ENCODE assay signal across 8 cellular contexts in genomic region chr2:27427863-27428212, GRCh38. TPM values are rescaled to one million over a fixed set of nuclear protein-coding genes. Genes with fewer than 3 reads are reported as not detected.
DNase-seq lines count a peak whose midpoint lies in the region; ATAC-seq, FAIRE-seq and TF ChIP-seq lines count a peak whose summit lies in the region.

No MANE protein-coding gene starts in this region.

- no peaks in the 10 kb centered on the region for H3K9me3 Mint-ChIP-seq in activated naive CD4-positive, alpha-beta T cell treated with anti-CD3 and anti-CD28 coated beads, Interleukin-2, amount 10 ng/mL, durations not matched to agents 7 days and 5 days
- no peaks in the 10 kb centered on the region for H3K9me3 Mint-ChIP-seq in astrocyte (ENCODE audit: unreplicated experiment)

- peak overlapping the region; percentile 86 for H2AFZ ChIP-seq in astrocyte (ENCODE audit: low read depth, low read length)

- TF ChIP-seq CTCF in astrocyte (IDR thresholded peaks at IDR 0.05; ENCODE audit: insufficient read depth, low read depth, low read length) (no peak), lung (IDR thresholded peaks at IDR 0.05; ENCODE audit: control extremely low read depth, extremely low read depth) (no peak), upper lobe of right lung (IDR thresholded peaks at IDR 0.05) (no peak)

- H3K27me3 ChIP-seq in astrocyte (ENCODE audit: insufficient read depth, low read length) = no peaks in the 10 kb centered on the region
- H3K27me3 ChIP-seq in lung (ENCODE audit: control insufficient read depth, insufficient read depth) = no peaks in the 10 kb centered on the region
- no peaks in the 10 kb centered on the region for H3K27me3 ChIP-seq in upper lobe of right lung

- H3K36me3 ChIP-seq in astrocyte (ENCODE audit: insufficient read depth, low read length) = no peaks in the 10 kb centered on the region
- H3K36me3 ChIP-seq in lung (ENCODE audit: control insufficient read depth in 2 of 2, insufficient read depth in 2 of 2, low read length in 2 of 2) = no peaks in the 10 kb centered on the region
- H3K36me3 ChIP-seq in upper lobe of right lung = peaks cover 2% of the 10 kb centered on the region

- H3K4me3 ChIP-seq in astrocyte (ENCODE audit: insufficient read depth, low read depth, low read length) (peak overlapping the region; percentile 91), lung (peak overlapping the region; percentile 91), upper lobe of right lung (peak overlapping the region; percentile 96)

- no peaks in the 10 kb centered on the region for H3K9me3 ChIP-seq in astrocyte (ENCODE audit: insufficient read depth, low read depth, low read length)
- no peaks in the 10 kb centered on the region for H3K9me3 ChIP-seq in lung (ENCODE audit: control insufficient read depth in 2 of 2, insufficient read depth in 1 of 2, low read length in 1 of 2)
- no peaks in the 10 kb centered on the region for H3K9me3 ChIP-seq in upper lobe of right lung

- H3K4me1 ChIP-seq in astrocyte (ENCODE audit: insufficient read depth, low read length) (peaks cover 18% of the 10 kb centered on the region), lung (ENCODE audit: control insufficient read depth in 2 of 2, insufficient read depth in 2 of 2, low read length in 2 of 2) (peaks cover 2 to 7% of the 10 kb centered on the region in 2 donors), upper lobe of right lung (peaks cover 33% of the 10 kb centered on the region)

- H3K27ac ChIP-seq in astrocyte (ENCODE audit: low read depth, low read length) = peak overlapping the region; percentile 93
- H3K27ac ChIP-seq in lung (ENCODE audit: low read depth in 1 of 2, low read length in 1 of 2) = peak overlapping the region; percentile 99 to 100
- peak overlapping the region; percentile 98 for H3K27ac ChIP-seq in upper lobe of right lung

- intact Hi-C loops in upper lobe of right lung (cut with DNase I) = no loop called here

- no peak for FAIRE-seq in astrocyte (lab: Jason Lieb, UNC)

- H3K27ac Mint-ChIP-seq in activated naive CD4-positive, alpha-beta T cell treated with anti-CD3 and anti-CD28 coated beads, Interleukin-2, amount 10 ng/mL, durations not matched to agents 7 days and 5 days = peak overlapping the region; percentile 98
- peak overlapping the region; percentile 86 for H3K27ac Mint-ChIP-seq in astrocyte (ENCODE audit: unreplicated experiment)

- peaks cover 34% of the 10 kb centered on the region for H3K4me1 Mint-ChIP-seq in activated naive CD4-positive, alpha-beta T cell treated with anti-CD3 and anti-CD28 coated beads, Interleukin-2, amount 10 ng/mL, durations not matched to agents 7 days and 5 days
- H3K4me1 Mint-ChIP-seq in astrocyte (ENCODE audit: low read depth, unreplicated experiment) = peaks cover 12% of the 10 kb centered on the region

- peak overlapping the region; percentile 98 for H3K4me3 Mint-ChIP-seq in activated naive CD4-positive, alpha-beta T cell treated with anti-CD3 and anti-CD28 coated beads, Interleukin-2, amount 10 ng/mL, durations not matched to agents 7 days and 5 days
- H3K4me3 Mint-ChIP-seq in astrocyte (ENCODE audit: unreplicated experiment) = peak overlapping the region; percentile 92

- WGBS in lung, 2 donors = 14 to 15% methylated on average over 7 of the region's 7 CpGs

- peaks cover 38% of the 10 kb centered on the region for H4K20me1 ChIP-seq in astrocyte (ENCODE audit: insufficient read depth, low read length)

- peak overlapping the region; percentile 98 for H3K9ac ChIP-seq in astrocyte (ENCODE audit: low read length)

- peaks cover 9% of the 10 kb centered on the region for H3K27me3 Mint-ChIP-seq in activated naive CD4-positive, alpha-beta T cell treated with anti-CD3 and anti-CD28 coated beads, Interleukin-2, amount 10 ng/mL, durations not matched to agents 7 days and 5 days
- no peaks in the 10 kb centered on the region for H3K27me3 Mint-ChIP-seq in astrocyte (ENCODE audit: low read depth, unreplicated experiment)

- ATAC-seq in lung (ENCODE audit: insufficient read depth, low FRiP score) (no peak), upper lobe of right lung (no peak), HG03342 (IDR thresholded peaks at IDR 0.05; ENCODE audit: unreplicated experiment) (no peak)

- CTCF ChIA-PET in activated naive CD4-positive, alpha-beta T cell treated with anti-CD3 and anti-CD28 coated beads, Interleukin-2, amount 10 ng/mL, durations not matched to agents 7 days and 5 days (lab: Charles Lee) = no interaction called here

- DNase-seq in activated naive CD4-positive, alpha-beta T cell treated with anti-CD3 and anti-CD28 coated beads, Interleukin-2, amount 10 ng/mL, durations not matched to agents 7 days and 5 days = no peak
- DNase-seq in activated naive CD4-positive, alpha-beta T cell (lab: John Stamatoyannopoulos, UW) = no peak
- DNase-seq in astrocyte (ENCODE audit: low read depth) (no peak), lung (ENCODE audit: low spot score) (no peak), upper lobe of right lung (no peak), iPS-NIHi11 (ENCODE audit: low spot score) (no peak), NCI-H1048 (lab: John Stamatoyannopoulos, UW) (no peak)

- peaks cover 10% of the 10 kb centered on the region for H3K36me3 Mint-ChIP-seq in activated naive CD4-positive, alpha-beta T cell treated with anti-CD3 and anti-CD28 coated beads, Interleukin-2, amount 10 ng/mL, durations not matched to agents 7 days and 5 days
- no peaks in the 10 kb centered on the region for H3K36me3 Mint-ChIP-seq in astrocyte (ENCODE audit: low read depth, unreplicated experiment)

- peak overlapping the region; percentile 91 for H3K4me2 ChIP-seq in astrocyte (ENCODE audit: low read length)

- H3K79me2 ChIP-seq in astrocyte (ENCODE audit: insufficient read depth, low read length) = peaks cover 38% of the 10 kb centered on the region

RNA-seq across cellular contexts. Expression of gene NRBP1, which starts 0.6 kb away (rescaled TPM):
- total RNA-seq in astrocyte (119 and 127 TPM in 2 replicates), lung (10 to 100 TPM; 80.3 to 93.6 TPM), upper lobe of right lung (75.8 TPM)
- polyA plus RNA-seq in lung = 10 to 100 TPM; 46.8 to 79.4 TPM

RNA-seq across cellular contexts. Expression of gene KRTCAP3, which starts 14.3 kb away (rescaled TPM):
- total RNA-seq in astrocyte (1.4 and 1.9 TPM in 2 replicates), lung (10 to 100 TPM; 13.6 to 37.9 TPM), upper lobe of right lung (22.5 TPM)
- polyA plus RNA-seq in lung = 10 to 100 TPM; 37.4 to 50.2 TPM

RNA-seq across cellular contexts. Expression of gene PPM1G, which starts 18.4 kb away (rescaled TPM):
- total RNA-seq in astrocyte (77.3 and 79.0 TPM in 2 replicates), lung (10 to 100 TPM; 45.9 to 66.0 TPM), upper lobe of right lung (51.8 TPM)
- 10 to 100 TPM; 57.5 to 76.2 TPM for polyA plus RNA-seq in lung

RNA-seq across cellular contexts. Expression of gene ZNF513, which starts 47.3 kb away (rescaled TPM):
- total RNA-seq in astrocyte = 13.5 and 13.7 TPM in 2 replicates
- 10 to 100 TPM in 1 of 2 donors, 1 to 10 TPM in 1; 8.0 to 21.1 TPM for total RNA-seq in lung
- 10 to 100 TPM; 21.6 to 22.2 TPM for polyA plus RNA-seq in lung
- total RNA-seq in upper lobe of right lung = 14.2 TPM

RNA-seq across cellular contexts. Expression of gene SNX17, which starts 57.4 kb away (rescaled TPM):
- total RNA-seq in astrocyte = 69.9 and 86.6 TPM in 2 replicates
- 100 to 1,000 TPM in 1 of 2 donors, 10 to 100 TPM in 1; 65.8 to 129 TPM for total RNA-seq in lung
- polyA plus RNA-seq in lung = 100 to 1,000 TPM in 1 of 2 donors, 10 to 100 TPM in 1; 68.4 to 123 TPM
- 97.6 TPM for total RNA-seq in upper lobe of right lung
